In the genomic region with DNA sequence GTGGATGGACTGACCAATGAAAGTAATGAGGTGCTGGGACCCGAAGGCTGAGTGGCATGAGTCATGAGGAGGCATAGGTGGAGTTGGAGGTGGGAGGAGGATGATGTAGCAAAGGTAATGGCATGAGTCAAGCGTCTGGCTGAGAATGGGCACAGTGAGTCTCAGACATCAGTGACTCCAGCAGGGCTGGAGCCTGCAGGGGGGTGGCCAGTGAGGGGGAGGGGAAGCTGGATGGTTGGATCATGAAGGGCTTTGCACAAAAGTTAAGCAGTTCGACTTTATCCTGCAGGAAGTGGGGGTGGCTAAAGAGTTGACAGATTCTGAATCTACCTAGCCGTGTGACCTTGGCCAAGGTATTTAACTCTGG, we compare ENCODE assay signal across 16 cellular contexts.
DNase-seq lines count a peak whose midpoint lies in the region; ATAC-seq and TF ChIP-seq lines count a peak whose summit lies in the region.
"Had no signal": no experiment of that assay in that cellular context is flagged by ENCODE, and none has a peak within 500 bp of the region (broad histone marks: within the 10 kb centered on the region; RNA-seq: fewer than 3 reads in every experiment).

No MANE protein-coding gene starts in this region.

- DNase-seq in Calu3 (peak; percentile 63), HFFc6 (peak; percentile 53), amniotic epithelial cell (ENCODE audit: low read depth) (peak; percentile 81), kidney epithelial cell (ENCODE audit: low read depth) (peak; percentile 99), NCI-H524 (lab: John Stamatoyannopoulos, UW) (no peak), NCI-H2196 treated with DMSO at 0.1 percent for 48 hours (lab: John Stamatoyannopoulos, UW; ENCODE audit: unreplicated experiment) (no peak)
- DNase-seq: activated CD8-positive, alpha-beta memory T cell treated with anti-CD3 and anti-CD28 coated beads, Interleukin-2, amount 10 ng/mL, durations not matched to agents 7 days and 5 days; amygdala; CD4-positive, alpha-beta memory T cell; effector memory CD4-positive, alpha-beta T cell; hippocampal formation; NCI-H1105; psoas muscle; T-helper 2 cell had no signal

- H3K36me3 ChIP-seq in kidney epithelial cell (ENCODE audit: control insufficient read depth, insufficient read depth, low read length): no peaks in the 10 kb centered on the region

- H3K9me3 Mint-ChIP-seq in Calu3 (ENCODE audit: low read depth, unreplicated experiment): no peaks in the 10 kb centered on the region
- no peaks in the 10 kb centered on the region for H3K9me3 Mint-ChIP-seq in HFFc6

- ATAC-seq in GM18498 (IDR thresholded peaks at IDR 0.05; ENCODE audit: unreplicated experiment) (no peak), GM21447 (IDR thresholded peaks at IDR 0.05; ENCODE audit: unreplicated experiment) (no peak)
- ATAC-seq: activated CD8-positive, alpha-beta memory T cell treated with anti-CD3 and anti-CD28 coated beads, Interleukin-2, amount 10 ng/mL, durations not matched to agents 7 days and 5 days; psoas muscle had no signal

- H3K27ac Mint-ChIP-seq in Calu3 (ENCODE audit: unreplicated experiment) (peak overlapping the region; percentile 72), HFFc6 (no peak overlapping the region; the same call in 1 of the 2 replicates)
- H3K27ac Mint-ChIP-seq: activated CD8-positive, alpha-beta memory T cell treated with anti-CD3 and anti-CD28 coated beads, Interleukin-2, amount 10 ng/mL, durations not matched to agents 7 days and 5 days; CD4-positive, alpha-beta memory T cell had no signal

- H3K36me3 Mint-ChIP-seq in Calu3 (ENCODE audit: insufficient read depth, unreplicated experiment) (no peaks in the 10 kb centered on the region), HFFc6 (ENCODE audit: low read depth) (no peaks in the 10 kb centered on the region)
- H3K36me3 Mint-ChIP-seq: CD4-positive, alpha-beta memory T cell had no signal

- no TSS peak for BruUV-seq in Calu3 (replicated peaks; lab: Mats Ljungman, UMichigan)

- no peak overlapping the region for H3K4me3 ChIP-seq in kidney epithelial cell (ENCODE audit: low read depth, low read length)
- H3K4me3 ChIP-seq: psoas muscle had no signal

- CTCF ChIA-PET in Calu3 (lab: Charles Lee): no interaction called here

- H3K27me3 Mint-ChIP-seq in Calu3 (ENCODE audit: unreplicated experiment) (no peaks in the 10 kb centered on the region), HFFc6 (ENCODE audit: insufficient read depth) (no peaks in the 10 kb centered on the region; the same call in none of the 2 replicates)

- intact Hi-C loops in Calu3 (cut with micrococcal nuclease; ENCODE audit: unreplicated experiment): no loop called here

- TF ChIP-seq CTCF in Calu3 (IDR thresholded peaks at IDR 0.05; ENCODE audit: unreplicated experiment): no peak
- no peak for TF ChIP-seq CTCF in HFFc6 (IDR thresholded peaks at IDR 0.05)
- TF ChIP-seq CTCF in kidney epithelial cell (IDR thresholded peaks at IDR 0.05; ENCODE audit: insufficient read depth, low read length, poor library complexity, severe bottlenecking): no peak

- H3K27me3 ChIP-seq in kidney epithelial cell (ENCODE audit: control insufficient read depth, insufficient read depth, low read length): no peaks in the 10 kb centered on the region

- H3K4me3 Mint-ChIP-seq in Calu3 (ENCODE audit: low read depth, unreplicated experiment) (peak overlapping the region; percentile 20), HFFc6 (no peak overlapping the region)
- H3K4me3 Mint-ChIP-seq: activated CD8-positive, alpha-beta memory T cell treated with anti-CD3 and anti-CD28 coated beads, Interleukin-2, amount 10 ng/mL, durations not matched to agents 7 days and 5 days; CD4-positive, alpha-beta memory T cell had no signal

- H3K4me1 Mint-ChIP-seq in Calu3 (ENCODE audit: low read depth, unreplicated experiment) (peaks cover 23% of the 10 kb centered on the region), HFFc6 (ENCODE audit: low read depth) (peaks cover 60% of the 10 kb centered on the region)

Comparison
In these comparisons a context has a peak if more than half of its experiments do, and no peak if none do; other contexts are left out.
1. DNase-seq: peak in Calu3 (single experiment), HFFc6 (single experiment), amniotic epithelial cell (single experiment) and kidney epithelial cell (single experiment); none in NCI-H524 (0 of 2) and NCI-H2196 treated with DMSO at 0.1 percent for 48 hours (single experiment).